In the genomic region with DNA sequence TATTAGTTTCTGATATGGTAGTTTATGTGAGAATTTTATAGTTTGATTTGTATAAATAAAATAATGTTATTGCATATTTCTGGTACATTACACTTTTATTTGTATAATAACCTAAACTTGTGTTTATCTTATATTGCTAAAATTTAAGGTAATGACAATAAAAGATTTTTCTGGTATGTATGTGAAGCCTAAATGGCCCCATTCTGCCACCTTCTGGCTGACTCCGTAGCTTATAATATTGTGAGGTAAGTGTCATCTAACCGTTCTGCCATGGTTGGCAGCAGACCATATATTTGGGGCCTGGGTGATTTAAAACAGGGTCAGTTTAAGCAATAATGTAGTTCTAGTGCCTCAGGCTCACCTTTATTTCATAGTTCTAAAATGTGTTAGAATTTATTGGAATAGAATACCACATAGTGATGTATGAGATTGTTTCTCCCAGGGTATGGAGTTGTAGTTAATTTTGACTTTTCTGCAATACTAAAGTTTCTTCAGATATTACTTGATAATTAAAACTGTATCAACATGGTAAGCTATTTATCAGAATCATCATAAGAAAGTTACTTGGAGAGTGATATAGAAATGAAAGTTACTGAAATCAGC, we compare ENCODE assay signal across 8 cellular contexts. TPM values are rescaled to one million over a fixed set of nuclear protein-coding genes. Genes with fewer than 3 reads are reported as not detected.
A peak's percentile ranks its signal among the peaks of the same experiment; 100 is the strongest.
DNase-seq lines count a peak whose midpoint lies in the region; ATAC-seq and TF ChIP-seq lines count a peak whose summit lies in the region.

No MANE protein-coding gene starts in this region.

- ATAC-seq in HG03196 (IDR thresholded peaks at IDR 0.05; ENCODE audit: unreplicated experiment) (peak; percentile 71), foreskin keratinocyte (peak; percentile 56), psoas muscle (peak; percentile 57 to 80 (median 72)), GM21528 (IDR thresholded peaks at IDR 0.05; ENCODE audit: low FRiP score, unreplicated experiment) (no peak)

- H3K9me3 ChIP-seq in psoas muscle, result no peaks in the 10 kb centered on the region

- no peaks in the 10 kb centered on the region for H3K27me3 ChIP-seq in foreskin keratinocyte
- no peaks in the 10 kb centered on the region for H3K27me3 ChIP-seq in psoas muscle (ENCODE audit: insufficient read depth in 3 of 3, low read length in 2 of 3)

- H3K4me3 ChIP-seq in GM12875 (ENCODE audit: low read depth, low read length) (no peak overlapping the region), psoas muscle (no peak overlapping the region)

- DNase-seq in NCI-H748 treated with DMSO at 0.1 percent for 48 hours (lab: John Stamatoyannopoulos, UW) (peak; percentile 36), activated T-cell treated with anti-CD3 and anti-CD28 coated beads for 48 hours (ENCODE audit: low read depth) (peak; percentile 18), foreskin keratinocyte (peak in 1 of 2 donors; percentile 28), psoas muscle (peak in 1 of 2 donors; percentile 17)

- intact Hi-C loops in psoas muscle (cut with DNase I), result loop anchor here (2.0 to 10.0 kb wide), 3 partner anchors 191 to 642 kb away; no protein-coding TSS in a partner anchor

- H3K27ac ChIP-seq in 22Rv1, result no peak overlapping the region
- no peak overlapping the region for H3K27ac ChIP-seq in foreskin keratinocyte
- H3K27ac ChIP-seq in psoas muscle, result no peak overlapping the region

- TF ChIP-seq CTCF in 22Rv1 (IDR thresholded peaks at IDR 0.05) (peak; percentile 84), GM12875 (IDR thresholded peaks at IDR 0.05; ENCODE audit: borderline replicate concordance, insufficient read depth, low read depth, low read length) (peak; percentile 36; the same call in 1 of the 2 replicates), foreskin keratinocyte (conservative IDR thresholded peaks at IDR 0.05) (peak; percentile 89), psoas muscle (IDR thresholded peaks at IDR 0.05) (peak; percentile 71)

- no peaks in the 10 kb centered on the region for H3K36me3 ChIP-seq in psoas muscle (ENCODE audit: insufficient read depth in 1 of 2, low read depth in 1 of 2)

- 3 to 12% (median 6%) methylated on average over 2 of the region's 2 CpGs for WGBS in psoas muscle, 3 donors

- H3K4me1 ChIP-seq in foreskin keratinocyte (no peaks in the 10 kb centered on the region), psoas muscle (peaks cover 8% of the 10 kb centered on the region)

RNA-seq across cellular contexts. Expression of gene PRKACB, which starts 21.2 kb away (rescaled TPM):
- total RNA-seq in foreskin keratinocyte, result 12.8 and 14.2 TPM in 2 replicates
- 5.1 and 5.6 TPM in 2 replicates for polyA plus RNA-seq in foreskin keratinocyte
- 10 to 100 TPM in 3 of 4 donors, 1 to 10 TPM in 1; 4.9 to 24.5 (median 13.6) TPM for total RNA-seq in psoas muscle
- polyA plus RNA-seq in psoas muscle, result 1 to 10 TPM; 2.6 to 4.9 (median 3.3) TPM

Comparison
In these comparisons a context has a peak if more than half of its experiments do, and no peak if none do; other contexts are left out.
1. CTCF ChIP-seq: peak in every context shown above with its lines; median percentile 89 in foreskin keratinocyte; 84 in 22Rv1; 71 in psoas muscle; 36 in GM12875.